In the genomic region with DNA sequence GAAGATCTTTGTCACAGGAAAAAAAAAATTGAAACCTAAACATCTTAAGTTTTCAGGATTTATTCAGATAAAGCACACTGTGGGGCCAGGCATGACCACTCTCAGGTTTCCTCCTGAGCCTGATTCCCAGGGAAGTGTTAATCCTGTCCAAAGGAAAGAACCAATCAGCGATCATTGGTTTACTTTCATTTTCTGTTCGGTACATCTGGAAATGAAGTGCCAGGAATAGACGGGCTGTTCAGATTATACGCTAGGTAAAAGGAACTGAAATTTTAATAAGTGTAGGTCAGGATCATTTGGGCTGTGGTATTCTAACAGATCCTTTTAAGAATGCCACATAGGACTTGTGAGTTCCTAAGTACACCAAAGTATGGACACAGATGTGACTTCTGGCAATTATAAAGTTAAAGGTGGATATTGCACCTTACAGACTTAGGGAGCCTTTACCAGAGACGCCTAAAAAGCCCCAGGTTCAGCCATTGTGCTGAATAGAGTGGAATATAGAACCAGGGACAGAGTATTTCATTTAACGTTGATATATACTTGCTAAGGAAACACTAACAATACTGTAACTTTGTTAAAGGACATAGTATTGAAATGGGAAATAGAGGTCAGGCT, we compare ENCODE assay signal across 8 cellular contexts. TPM values are rescaled to one million over a fixed set of nuclear protein-coding genes. Genes with fewer than 3 reads are reported as not detected.
DNase-seq lines count a peak whose midpoint lies in the region; ATAC-seq, FAIRE-seq and TF ChIP-seq lines count a peak whose summit lies in the region.

No MANE protein-coding gene starts in this region.

- H3K27me3 ChIP-seq in transverse colon, result no peaks in the 10 kb centered on the region

- peak overlapping the region in 3 of 5 experiments; percentile 6 to 73 (median 61) for H3K4me3 Mint-ChIP-seq in brain

- DNase-seq in A172 (ENCODE audit: low spot score), result peak; percentile 87
- DNase-seq in GM12892 (ENCODE audit: insufficient read length), result no peak
- DNase-seq in NCI-H2227 treated with DMSO at 0.1 percent for 48 hours (lab: John Stamatoyannopoulos, UW), result peak; percentile 79
- no peak for DNase-seq in left lobe of liver (ENCODE audit: low spot score)
- DNase-seq in transverse colon, result no peak
- DNase-seq in GM19239 (ENCODE audit: insufficient read length, low spot score), result no peak
- no peak for DNase-seq in posterior cingulate gyrus

- no peaks in the 10 kb centered on the region for H3K9me3 Mint-ChIP-seq in brain

- TF ChIP-seq EP300 in transverse colon (IDR thresholded peaks at IDR 0.05; ENCODE audit: low read depth), result no peak

- H3K4me1 Mint-ChIP-seq in brain, result no peaks in the 10 kb centered on the region

- peak overlapping the region; percentile 67 to 88 (median 82) for H3K27ac ChIP-seq in transverse colon

- no peaks in the 10 kb centered on the region for H3K36me3 ChIP-seq in transverse colon

- H3K27ac Mint-ChIP-seq in brain, result peak overlapping the region in 2 of 5 experiments; percentile 68 to 75

- FAIRE-seq in GM12892 (lab: Jason Lieb, UNC), result peak; percentile 14
- no peak for FAIRE-seq in GM19239 (lab: Jason Lieb, UNC)

- H3K4me3 ChIP-seq in transverse colon, result peak overlapping the region; percentile 6 to 58 (median 40)

- TF ChIP-seq POLR2A in GM12892 (IDR thresholded peaks at IDR 0.05; ENCODE audit: low read depth, low read length) (no peak), transverse colon (IDR thresholded peaks at IDR 0.05) (no peak)

- WGBS in transverse colon (ENCODE audit: low coverage in 1 of 2), 2 donors, result 6% methylated on average over 2 to 6 of the region's 6 CpGs

- no peak for TF ChIP-seq CTCF in brain (conservative IDR thresholded peaks at IDR 0.05)
- no peak for TF ChIP-seq CTCF in transverse colon (IDR thresholded peaks at IDR 0.05)

- peak; percentile 97 for ATAC-seq in left lobe of liver

- intact Hi-C loops in transverse colon (cut with DNase I; ENCODE audit: low total_unique reads) (no loop called here), posterior cingulate gyrus (cut with DNase I) (no loop called here)

- no peaks in the 10 kb centered on the region for H3K27me3 Mint-ChIP-seq in brain

- in situ Hi-C loops in transverse colon (cut with MboI; ENCODE audit: low pct_ligation_motif_present in 1 of 4, low pct_unique_long_range_greater_than_20kb in 1 of 4, low sequenced_read_pairs in 3 of 4), result loop anchor here in 2 of 4 donors (5.0 to 25.0 kb wide), 2 partner anchors 218 to 728 kb away; no protein-coding TSS in a partner anchor

- peaks cover 0 to 15% (median 9%) of the 10 kb centered on the region in 4 donors for H3K4me1 ChIP-seq in transverse colon

- no peaks in the 10 kb centered on the region for H3K36me3 Mint-ChIP-seq in brain

- no peaks in the 10 kb centered on the region for H3K9me3 ChIP-seq in transverse colon

RNA-seq across cellular contexts. Expression of gene CACYBP, which starts 9.3 kb away (rescaled TPM):
- total RNA-seq in A172 (2014; rRNA removed; shearing (Covaris generic)), result 397 and 540 TPM in 2 replicates
- 142 TPM for polyA plus RNA-seq in GM12892 (2012; ENCODE audit: missing spikeins)
- polyA plus RNA-seq in brain (ENCODE audit: insufficient read depth, low read depth, low replicate concordance), result 181 TPM
- 27.8 TPM for total RNA-seq in left lobe of liver
- total RNA-seq in transverse colon, result 100 to 1,000 TPM in 1 of 4 donors, 10 to 100 TPM in 3; 32.9 to 741 (median 62.1) TPM

RNA-seq across cellular contexts. Expression of gene MRPS14, which starts 32.7 kb away (rescaled TPM):
- 39.3 and 42.3 TPM in 2 replicates for total RNA-seq in A172 (2014; rRNA removed; shearing (Covaris generic))
- polyA plus RNA-seq in GM12892 (2012; ENCODE audit: missing spikeins), result 36.4 TPM
- polyA plus RNA-seq in brain (ENCODE audit: insufficient read depth, low read depth, low replicate concordance), result 32.8 TPM
- total RNA-seq in left lobe of liver (20.4 TPM), transverse colon (10 to 100 TPM in 2 of 4 donors, 1 to 10 TPM in 2; 3.2 to 21.0 (median 13.0) TPM)

Comparison
In these comparisons a context has a peak if more than half of its experiments do, and no peak if none do; other contexts are left out.
1. DNase-seq: peak in A172 (single experiment) and NCI-H2227 treated with DMSO at 0.1 percent for 48 hours (single experiment); none in GM12892 (single experiment), left lobe of liver (single experiment), transverse colon (single experiment), GM19239 (single experiment) and posterior cingulate gyrus (0 of 10).